ENCODE assay signal across 8 cellular contexts in genomic region chr4:7803992-7804758, GRCh38.
DNase-seq lines count a peak whose midpoint lies in the region; FAIRE-seq and TF ChIP-seq lines count a peak whose summit lies in the region.

No MANE protein-coding gene starts in this region.

- no peak overlapping the region for H3K4me3 Mint-ChIP-seq in activated naive CD4-positive, alpha-beta T cell treated with anti-CD3 and anti-CD28 coated beads, Interleukin-2, amount 50 U/mL, for 24 hours
- no peak overlapping the region for H3K4me3 Mint-ChIP-seq in progenitor cell of endocrine pancreas (ENCODE audit: low read depth)

- DNase-seq in NCI-H510A treated with DMSO at 0.1 percent for 48 hours (lab: John Stamatoyannopoulos, UW): peak; percentile 45
- DNase-seq in NCI-H510A (lab: John Stamatoyannopoulos, UW): no peak
- peak; percentile 9 for DNase-seq in KG1 (lab: John Stamatoyannopoulos, UW)
- peak; percentile 75 for DNase-seq in SKM-1 treated with dmso at 0.1 percent for 144 hours (lab: John Stamatoyannopoulos, UW; ENCODE audit: unreplicated experiment)
- DNase-seq in cardiac septum (ENCODE audit: low spot score): peak; percentile 90
- peak; percentile 85 for DNase-seq in progenitor cell of endocrine pancreas (ENCODE audit: low spot score, unreplicated experiment)
- DNase-seq in urothelium cell line (ENCODE audit: low spot score): peak; percentile 78

- no peak for FAIRE-seq in urothelium cell line (lab: Jason Lieb, UNC)

- peaks cover 8% of the 10 kb centered on the region for H3K36me3 Mint-ChIP-seq in activated naive CD4-positive, alpha-beta T cell treated with anti-CD3 and anti-CD28 coated beads, Interleukin-2, amount 50 U/mL, for 24 hours
- peaks cover 18% of the 10 kb centered on the region for H3K36me3 Mint-ChIP-seq in progenitor cell of endocrine pancreas (ENCODE audit: insufficient read depth)

- peaks cover 13% of the 10 kb centered on the region for H3K4me1 Mint-ChIP-seq in activated naive CD4-positive, alpha-beta T cell treated with anti-CD3 and anti-CD28 coated beads, Interleukin-2, amount 50 U/mL, for 24 hours
- H3K4me1 Mint-ChIP-seq in progenitor cell of endocrine pancreas (ENCODE audit: low read depth): peaks cover 30% of the 10 kb centered on the region

- H3K27ac Mint-ChIP-seq in activated naive CD4-positive, alpha-beta T cell treated with anti-CD3 and anti-CD28 coated beads, Interleukin-2, amount 50 U/mL, for 24 hours: peak overlapping the region; percentile 72
- H3K27ac Mint-ChIP-seq in progenitor cell of endocrine pancreas: peak overlapping the region; percentile 62

- intact Hi-C loops in cardiac septum (cut with DNase I): loop anchor here (1.0 to 10.0 kb wide), 2 partner anchors 183 to 381 kb away; no protein-coding TSS in a partner anchor

- H3K9me3 Mint-ChIP-seq in activated naive CD4-positive, alpha-beta T cell treated with anti-CD3 and anti-CD28 coated beads, Interleukin-2, amount 50 U/mL, for 24 hours: no peaks in the 10 kb centered on the region
- H3K9me3 Mint-ChIP-seq in progenitor cell of endocrine pancreas (ENCODE audit: low read depth): no peaks in the 10 kb centered on the region

- H3K27me3 Mint-ChIP-seq in activated naive CD4-positive, alpha-beta T cell treated with anti-CD3 and anti-CD28 coated beads, Interleukin-2, amount 50 U/mL, for 24 hours: no peaks in the 10 kb centered on the region
- no peaks in the 10 kb centered on the region for H3K27me3 Mint-ChIP-seq in progenitor cell of endocrine pancreas

- TF ChIP-seq CTCF in progenitor cell of endocrine pancreas (IDR thresholded peaks at IDR 0.05; ENCODE audit: unreplicated experiment): peak; percentile 93
